8 cellular contexts compared by ENCODE assay signal in genomic region chr17:4658478-4659305, GRCh38. TPM values are rescaled to one million over a fixed set of nuclear protein-coding genes. Genes with fewer than 3 reads are reported as not detected.
DNase-seq lines count a peak whose midpoint lies in the region; ATAC-seq and FAIRE-seq lines count a peak whose summit lies in the region.

No MANE protein-coding gene starts in this region.

- DNase-seq in ELR (ENCODE audit: low read depth) (peak; percentile 57), RCC 7860 (ENCODE audit: low spot score) (peak; percentile 65), amniotic epithelial cell (ENCODE audit: low read depth) (peak; percentile 99), renal cortical epithelial cell (ENCODE audit: low read depth) (peak; percentile 37)

- ATAC-seq in GM18517 (IDR thresholded peaks at IDR 0.05; ENCODE audit: unreplicated experiment), result no peak
- ATAC-seq in GM21423 (IDR thresholded peaks at IDR 0.05; ENCODE audit: unreplicated experiment), result no peak
- ATAC-seq in HG03175 (IDR thresholded peaks at IDR 0.05; ENCODE audit: unreplicated experiment), result no peak
- no peak for ATAC-seq in GM21723 (IDR thresholded peaks at IDR 0.05; ENCODE audit: unreplicated experiment)

- no peak for FAIRE-seq in RCC 7860 (lab: Jason Lieb, UNC)

RNA-seq across cellular contexts. Expression of gene ALOX15, which starts 17.2 kb away (rescaled TPM):
- total RNA-seq in renal cortical epithelial cell, result not detected in 2 replicates

RNA-seq across cellular contexts. Expression of gene PELP1, which starts 45.2 kb away (rescaled TPM):
- 16.0 and 31.7 TPM in 2 replicates for total RNA-seq in renal cortical epithelial cell

RNA-seq across cellular contexts. Expression of gene ARRB2, which starts 51.7 kb away (rescaled TPM):
- total RNA-seq in renal cortical epithelial cell, result 2.1 and 2.7 TPM in 2 replicates

Comparison
In these comparisons a context has a peak if more than half of its experiments do, and no peak if none do; other contexts are left out.
1. DNase-seq: peak in every context shown above with its lines; median percentile 99 in amniotic epithelial cell; 65 in RCC 7860; 57 in ELR; 37 in renal cortical epithelial cell.